ENCODE assay signal across 12 cellular contexts in the genomic region with DNA sequence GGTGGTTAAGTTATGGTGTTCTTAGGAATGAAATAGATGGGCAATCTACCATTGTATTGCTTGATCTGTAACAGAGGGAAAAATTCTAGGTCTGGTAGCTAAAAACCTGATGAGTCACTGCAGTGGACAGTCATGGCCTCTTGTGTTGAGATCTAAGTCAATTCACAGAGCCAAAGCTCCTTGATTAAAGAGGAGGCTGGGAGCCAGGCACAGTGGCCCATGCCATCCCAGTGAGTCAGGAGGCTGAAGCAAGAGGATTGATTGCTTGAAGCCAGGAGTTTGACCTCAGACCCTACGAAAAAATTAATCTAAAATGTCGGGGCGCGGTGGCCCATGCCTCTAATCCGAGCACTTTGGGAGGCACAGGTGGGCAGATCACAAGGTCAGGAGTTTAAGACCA.
DNase-seq lines count a peak whose midpoint lies in the region; ATAC-seq and TF ChIP-seq lines count a peak whose summit lies in the region.
"Had no signal": no experiment of that assay in that cellular context is flagged by ENCODE, and none has a peak within 500 bp of the region (broad histone marks: within the 10 kb centered on the region; RNA-seq: fewer than 3 reads in every experiment).

No MANE protein-coding gene starts in this region.

- H3K9me3 Mint-ChIP-seq in endodermal cell (peaks cover 34% of the 10 kb centered on the region), progenitor cell of endocrine pancreas (ENCODE audit: low read depth) (peaks cover 18% of the 10 kb centered on the region)

- DNase-seq in AG10803 (ENCODE audit: low read depth): peak; percentile 93
- peak; percentile 97 for DNase-seq in MG63
- DNase-seq in epithelial cell of esophagus (ENCODE audit: low read depth): peak; percentile 81
- DNase-seq in osteoblast (ENCODE audit: insufficient read length, low spot score, missing footprints): no peak
- no peak for DNase-seq in endodermal cell
- DNase-seq in D341Med (ENCODE audit: low spot score): no peak
- no peak for DNase-seq in progenitor cell of endocrine pancreas (ENCODE audit: low spot score, unreplicated experiment)
- DNase-seq: activated T-cell treated with anti-CD3 and anti-CD28 coated beads, Interleukin-2, amount 50 U/mL, for 4 hours; CD8-positive, alpha-beta T cell; ovary had no signal

- H3K9me3 ChIP-seq in MG63 (peaks cover 16% of the 10 kb centered on the region), osteoblast (ENCODE audit: low read depth, low read length) (no peaks in the 10 kb centered on the region), endodermal cell (ENCODE audit: control insufficient read depth, low read length) (peaks cover 9% of the 10 kb centered on the region)
- H3K9me3 ChIP-seq: ovary had no signal

- H3K27me3 Mint-ChIP-seq in endodermal cell (ENCODE audit: insufficient read depth) (peaks cover 9% of the 10 kb centered on the region), progenitor cell of endocrine pancreas (no peaks in the 10 kb centered on the region)
- H3K27me3 Mint-ChIP-seq: dendritic cell treated with granulocyte-macrophage colony-stimulating factor and Interleukin-4, amounts not matched to agents 40 ng/mL and 50 ng/mL, for 4 days had no signal

- H3K4me1 ChIP-seq in osteoblast (ENCODE audit: insufficient read depth, low read length) (peaks cover 28% of the 10 kb centered on the region), endodermal cell (ENCODE audit: control insufficient read depth, insufficient read depth, low read length) (no peaks in the 10 kb centered on the region)

- H3K27me3 ChIP-seq in MG63 (no peaks in the 10 kb centered on the region), osteoblast (ENCODE audit: insufficient read depth, low read length) (no peaks in the 10 kb centered on the region), endodermal cell (ENCODE audit: control insufficient read depth, insufficient read depth, low read length, poor library complexity, severe bottlenecking) (no peaks in the 10 kb centered on the region)
- H3K27me3 ChIP-seq: ovary had no signal

- peak overlapping the region; percentile 22 for H3K4me2 ChIP-seq in osteoblast (ENCODE audit: insufficient read depth, low read length)

- no peak overlapping the region for H3K9ac ChIP-seq in endodermal cell (ENCODE audit: extremely low read depth, low read length, poor library complexity, severe bottlenecking)

- no peaks in the 10 kb centered on the region for H4K20me1 ChIP-seq in osteoblast (ENCODE audit: insufficient read depth, low read length)

- H3K36me3 ChIP-seq in MG63: no peaks in the 10 kb centered on the region; the same call in 1 of the 2 replicates
- H3K36me3 ChIP-seq in osteoblast (ENCODE audit: insufficient read depth, low read length): no peaks in the 10 kb centered on the region
- H3K36me3 ChIP-seq in endodermal cell (ENCODE audit: control insufficient read depth, insufficient read depth, low read length): no peaks in the 10 kb centered on the region
- H3K36me3 ChIP-seq: ovary had no signal

- WGBS in endodermal cell (ENCODE audit: insufficient coverage in 1 of 2, insufficient read length in 1 of 2), 2 experiments: 93 to 97% methylated on average over 5 of the region's 5 CpGs

- H3K27ac ChIP-seq in osteoblast (ENCODE audit: low read depth, low read length) (peak overlapping the region; percentile 84), endodermal cell (ENCODE audit: low read depth, low read length) (no peak overlapping the region)
- H3K27ac ChIP-seq: ovary had no signal

- ATAC-seq in GM19467 (IDR thresholded peaks at IDR 0.05; ENCODE audit: unreplicated experiment): no peak
- ATAC-seq: activated T-cell treated with anti-CD3 and anti-CD28 coated beads, Interleukin-2, amount 50 U/mL, for 4 hours; CD8-positive, alpha-beta T cell had no signal

- no peak for TF ChIP-seq CTCF in AG10803 (conservative IDR thresholded peaks at IDR 0.05; ENCODE audit: low read length)
- no peak for TF ChIP-seq CTCF in epithelial cell of esophagus (IDR thresholded peaks at IDR 0.05; ENCODE audit: insufficient read depth, low read depth, low read length, missing control alignments)
- TF ChIP-seq CTCF in osteoblast (IDR thresholded peaks at IDR 0.05; ENCODE audit: extremely low read depth, low read depth, low read length): no peak
- no peak for TF ChIP-seq CTCF in endodermal cell (conservative IDR thresholded peaks at IDR 0.05)
- no peak for TF ChIP-seq CTCF in progenitor cell of endocrine pancreas (IDR thresholded peaks at IDR 0.05; ENCODE audit: unreplicated experiment)

- no peaks in the 10 kb centered on the region for H3K4me1 Mint-ChIP-seq in endodermal cell
- H3K4me1 Mint-ChIP-seq in progenitor cell of endocrine pancreas (ENCODE audit: low read depth): peaks cover 13% of the 10 kb centered on the region

- H3K36me3 Mint-ChIP-seq in endodermal cell (ENCODE audit: low read depth) (no peaks in the 10 kb centered on the region), progenitor cell of endocrine pancreas (ENCODE audit: insufficient read depth) (peaks cover 1% of the 10 kb centered on the region)
- H3K36me3 Mint-ChIP-seq: CD8-positive, alpha-beta T cell had no signal

- peak overlapping the region; percentile 57 for H2AFZ ChIP-seq in osteoblast (ENCODE audit: low read length)

- H3K79me2 ChIP-seq in osteoblast (ENCODE audit: insufficient read depth, low read length): no peaks in the 10 kb centered on the region

- H3K27ac Mint-ChIP-seq in endodermal cell (no peak overlapping the region), progenitor cell of endocrine pancreas (no peak overlapping the region)
- H3K27ac Mint-ChIP-seq: CD8-positive, alpha-beta T cell; dendritic cell treated with granulocyte-macrophage colony-stimulating factor and Interleukin-4, amounts not matched to agents 40 ng/mL and 50 ng/mL, for 4 days had no signal

- no peak overlapping the region for H3K4me3 Mint-ChIP-seq in endodermal cell
- no peak overlapping the region for H3K4me3 Mint-ChIP-seq in progenitor cell of endocrine pancreas (ENCODE audit: low read depth)
- H3K4me3 Mint-ChIP-seq: activated T-cell treated with anti-CD3 and anti-CD28 coated beads, Interleukin-2, amount 50 U/mL, for 4 hours; CD8-positive, alpha-beta T cell; dendritic cell treated with granulocyte-macrophage colony-stimulating factor and Interleukin-4, amounts not matched to agents 40 ng/mL and 50 ng/mL, for 4 days had no signal

- H3K4me3 ChIP-seq in AG10803 (ENCODE audit: low read length) (no peak overlapping the region), MG63 (no peak overlapping the region), epithelial cell of esophagus (ENCODE audit: low read length) (no peak overlapping the region), osteoblast (ENCODE audit: insufficient read depth, low read length) (peak overlapping the region; percentile 20), endodermal cell (ENCODE audit: low read length) (no peak overlapping the region)
- H3K4me3 ChIP-seq: ovary had no signal

Comparison
In these comparisons a context has a peak if more than half of its experiments do, and no peak if none do; other contexts are left out.
1. DNase-seq: peak in AG10803 (single experiment), MG63 (single experiment) and epithelial cell of esophagus (single experiment); none in osteoblast (single experiment), endodermal cell (single experiment), D341Med (single experiment) and progenitor cell of endocrine pancreas (single experiment).